In genomic region chr22:38700789-38701628, GRCh38 we compare ENCODE assay signal across 8 cellular contexts. TPM values are rescaled to one million over a fixed set of nuclear protein-coding genes. Genes with fewer than 3 reads are reported as not detected.
DNase-seq lines count a peak whose midpoint lies in the region; ATAC-seq and TF ChIP-seq lines count a peak whose summit lies in the region.

Gene JOSD1, minus strand, starts transcription at chr22:38700943. Its CDS starts 956 bp downstream, at chr22:38699987.

- peak; percentile 39 for ATAC-seq in GM21737 (IDR thresholded peaks at IDR 0.05; ENCODE audit: unreplicated experiment)
- ATAC-seq in RWPE2 (ENCODE audit: low read depth) = peak; percentile 7
- peak; percentile 32 to 48 for ATAC-seq in naive thymus-derived CD8-positive, alpha-beta T cell
- ATAC-seq in stimulated activated naive B cell treated with anti-CD40 and anti-IgM and Interleukin-4, amounts not matched to agents 10 μg/mL and 1 μg/mL and 100 μg/mL, for 72 hours (replicated peaks) = peak; percentile 54 to 61

- DNase-seq in DMS153 treated with DMSO at 0.1 percent for 48 hours (lab: John Stamatoyannopoulos, UW; ENCODE audit: unreplicated experiment) (peak; percentile 63), LNCaP clone FGC (ENCODE audit: low read depth) (peak; percentile 47), RWPE2 (ENCODE audit: low spot score) (peak; percentile 92), fibroblast of mammary gland (ENCODE audit: low read depth) (peak; percentile 92)
- peak; percentile 96 for DNase-seq in activated T-helper 9 cell treated with anti-CD3 and anti-CD28 coated beads, Interleukin-2, amount 50 U/mL, for 16 hours (ENCODE audit: low read depth)
- peak; percentile 96 to 100 (median 99) for DNase-seq in naive thymus-derived CD8-positive, alpha-beta T cell
- peak; percentile 97 for DNase-seq in stimulated activated naive B cell treated with anti-CD40 and anti-IgM and Interleukin-4, amounts not matched to agents 10 μg/mL and 1 μg/mL and 100 μg/mL, for 72 hours

- peaks cover 0 to 3% (median 0%) of the 10 kb centered on the region in 5 donors for H3K27me3 Mint-ChIP-seq in naive thymus-derived CD8-positive, alpha-beta T cell
- H3K27me3 Mint-ChIP-seq in stimulated activated naive B cell treated with anti-CD40 and anti-IgM and Interleukin-4, amounts not matched to agents 10 μg/mL and 1 μg/mL and 100 μg/mL, for 72 hours = no peaks in the 10 kb centered on the region

- H3K9me3 Mint-ChIP-seq in naive thymus-derived CD8-positive, alpha-beta T cell = peaks cover 0 to 1% (median 0%) of the 10 kb centered on the region in 9 donors
- no peaks in the 10 kb centered on the region for H3K9me3 Mint-ChIP-seq in stimulated activated naive B cell treated with anti-CD40 and anti-IgM and Interleukin-4, amounts not matched to agents 10 μg/mL and 1 μg/mL and 100 μg/mL, for 72 hours

- peaks cover 33% of the 10 kb centered on the region for H3K4me1 ChIP-seq in RWPE2 (ENCODE audit: insufficient read depth, poor library complexity, severe bottlenecking)

- H3K36me3 ChIP-seq in RWPE2 (ENCODE audit: low read depth) = peaks cover 27% of the 10 kb centered on the region

- TF ChIP-seq CTCF in LNCaP clone FGC (IDR thresholded peaks at IDR 0.05; ENCODE audit: control insufficient read depth, extremely low read depth, insufficient read depth) (no peak), RWPE2 (IDR thresholded peaks at IDR 0.05; ENCODE audit: poor library complexity, severe bottlenecking) (no peak), fibroblast of mammary gland (conservative IDR thresholded peaks at IDR 0.05; ENCODE audit: control insufficient read depth, insufficient read depth, low read depth, low read length) (no peak)

- H3K4me1 Mint-ChIP-seq in naive thymus-derived CD8-positive, alpha-beta T cell = peaks cover 28 to 72% (median 63%) of the 10 kb centered on the region in 4 donors
- H3K4me1 Mint-ChIP-seq in stimulated activated naive B cell treated with anti-CD40 and anti-IgM and Interleukin-4, amounts not matched to agents 10 μg/mL and 1 μg/mL and 100 μg/mL, for 72 hours = peaks cover 31 to 53% of the 10 kb centered on the region in 2 donors

- H3K27ac Mint-ChIP-seq in naive thymus-derived CD8-positive, alpha-beta T cell = peak within 1 kb of the TSS; percentile 98 to 100 (median 100)
- H3K27ac Mint-ChIP-seq in stimulated activated naive B cell treated with anti-CD40 and anti-IgM and Interleukin-4, amounts not matched to agents 10 μg/mL and 1 μg/mL and 100 μg/mL, for 72 hours = peak within 1 kb of the TSS; percentile 97

- POLR2A ChIA-PET in naive thymus-derived CD8-positive, alpha-beta T cell (lab: Charles Lee) = interaction anchor here (0.7 to 5.3 kb wide), 3 partner anchors 18 to 280 kb away, joined by 7 to 51 read pairs (median 7); partner anchors contain the start of gene TOMM22

- peak within 1 kb of the TSS; percentile 92 to 100 (median 94) for H3K4me3 Mint-ChIP-seq in naive thymus-derived CD8-positive, alpha-beta T cell
- H3K4me3 Mint-ChIP-seq in stimulated activated naive B cell treated with anti-CD40 and anti-IgM and Interleukin-4, amounts not matched to agents 10 μg/mL and 1 μg/mL and 100 μg/mL, for 72 hours = peak within 1 kb of the TSS; percentile 93 to 96

- peak within 1 kb of the TSS; percentile 75 for H3K27ac ChIP-seq in RWPE2 (ENCODE audit: poor library complexity, severe bottlenecking)

- no peaks in the 10 kb centered on the region for H3K9me3 ChIP-seq in RWPE2 (ENCODE audit: severe bottlenecking)

- H3K4me3 ChIP-seq in LNCaP clone FGC (ENCODE audit: low read depth, low read length) (peak within 1 kb of the TSS; percentile 77), RWPE2 (ENCODE audit: severe bottlenecking) (peak within 1 kb of the TSS; percentile 79), fibroblast of mammary gland (ENCODE audit: control insufficient read depth, low read depth, low read length) (peak within 1 kb of the TSS; percentile 79)

- H3K27me3 ChIP-seq in RWPE2 (ENCODE audit: insufficient read depth, poor library complexity, severe bottlenecking) = no peaks in the 10 kb centered on the region

- peaks cover 0 to 6% (median 3%) of the 10 kb centered on the region in 3 donors for H3K36me3 Mint-ChIP-seq in naive thymus-derived CD8-positive, alpha-beta T cell
- H3K36me3 Mint-ChIP-seq in stimulated activated naive B cell treated with anti-CD40 and anti-IgM and Interleukin-4, amounts not matched to agents 10 μg/mL and 1 μg/mL and 100 μg/mL, for 72 hours = peaks cover 12 to 22% of the 10 kb centered on the region in 2 donors

RNA-seq across cellular contexts. Expression of gene JOSD1, which starts in this region (rescaled TPM):
- 10 to 100 TPM; 50.5 to 52.6 TPM for total RNA-seq in naive thymus-derived CD8-positive, alpha-beta T cell
- polyA plus RNA-seq in naive thymus-derived CD8-positive, alpha-beta T cell = 1 to 10 TPM; 6.7 to 8.2 (median 7.8) TPM

Comparison
In these comparisons a context has a peak if more than half of its experiments do, and no peak if none do; other contexts are left out.
1. Peak in every context shown above with its lines: DNase-seq, ATAC-seq, H3K4me3 ChIP-seq and H3K27ac ChIP-seq.
2. DNase-seq: peak in every context shown above with its lines; median percentile 99 in naive thymus-derived CD8-positive, alpha-beta T cell; 97 in stimulated activated naive B cell treated with anti-CD40 and anti-IgM and Interleukin-4, amounts not matched to agents 10 μg/mL and 1 μg/mL and 100 μg/mL, for 72 hours; 96 in activated T-helper 9 cell treated with anti-CD3 and anti-CD28 coated beads, Interleukin-2, amount 50 U/mL, for 16 hours; 92 in RWPE2; 92 in fibroblast of mammary gland; 63 in DMS153 treated with DMSO at 0.1 percent for 48 hours; 47 in LNCaP clone FGC.
3. ATAC-seq: peak in every context shown above with its lines; median percentile 58 in stimulated activated naive B cell treated with anti-CD40 and anti-IgM and Interleukin-4, amounts not matched to agents 10 μg/mL and 1 μg/mL and 100 μg/mL, for 72 hours; 40 in naive thymus-derived CD8-positive, alpha-beta T cell; 39 in GM21737; 7 in RWPE2.